ENCODE assay signal across 2 cellular contexts in genomic region chr19:33207903-33208302, GRCh38.
TF ChIP-seq lines count a peak whose summit lies in the region.

No MANE protein-coding gene starts in this region.

TF ChIP-seq in SK-N-SH, 30 proteins besides CTCF, POLR2A, EP300 and RAD21 (continued from another document):
- TF ChIP-seq, protein P1, sequence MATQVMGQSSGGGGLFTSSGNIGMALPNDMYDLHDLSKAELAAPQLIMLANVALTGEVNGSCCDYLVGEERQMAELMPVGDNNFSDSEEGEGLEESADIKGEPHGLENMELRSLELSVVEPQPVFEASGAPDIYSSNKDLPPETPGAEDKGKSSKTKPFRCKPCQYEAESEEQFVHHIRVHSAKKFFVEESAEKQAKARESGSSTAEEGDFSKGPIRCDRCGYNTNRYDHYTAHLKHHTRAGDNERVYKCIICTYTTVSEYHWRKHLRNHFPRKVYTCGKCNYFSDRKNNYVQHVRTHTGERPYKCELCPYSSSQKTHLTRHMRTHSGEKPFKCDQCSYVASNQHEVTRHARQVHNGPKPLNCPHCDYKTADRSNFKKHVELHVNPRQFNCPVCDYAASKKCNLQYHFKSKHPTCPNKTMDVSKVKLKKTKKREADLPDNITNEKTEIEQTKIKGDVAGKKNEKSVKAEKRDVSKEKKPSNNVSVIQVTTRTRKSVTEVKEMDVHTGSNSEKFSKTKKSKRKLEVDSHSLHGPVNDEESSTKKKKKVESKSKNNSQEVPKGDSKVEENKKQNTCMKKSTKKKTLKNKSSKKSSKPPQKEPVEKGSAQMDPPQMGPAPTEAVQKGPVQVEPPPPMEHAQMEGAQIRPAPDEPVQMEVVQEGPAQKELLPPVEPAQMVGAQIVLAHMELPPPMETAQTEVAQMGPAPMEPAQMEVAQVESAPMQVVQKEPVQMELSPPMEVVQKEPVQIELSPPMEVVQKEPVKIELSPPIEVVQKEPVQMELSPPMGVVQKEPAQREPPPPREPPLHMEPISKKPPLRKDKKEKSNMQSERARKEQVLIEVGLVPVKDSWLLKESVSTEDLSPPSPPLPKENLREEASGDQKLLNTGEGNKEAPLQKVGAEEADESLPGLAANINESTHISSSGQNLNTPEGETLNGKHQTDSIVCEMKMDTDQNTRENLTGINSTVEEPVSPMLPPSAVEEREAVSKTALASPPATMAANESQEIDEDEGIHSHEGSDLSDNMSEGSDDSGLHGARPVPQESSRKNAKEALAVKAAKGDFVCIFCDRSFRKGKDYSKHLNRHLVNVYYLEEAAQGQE (IDR thresholded peaks at IDR 0.05; ENCODE audit: low read depth, low read length): no peak
- TF ChIP-seq FOXJ3 (CRISPR knock-in tag; IDR thresholded peaks at IDR 0.05) (no peak), YY1 (IDR thresholded peaks at IDR 0.05; ENCODE audit: low read depth) (no peak), PBX3 (IDR thresholded peaks at IDR 0.05) (no peak), SMC3 (IDR thresholded peaks at IDR 0.05; ENCODE audit: low read depth, low read length) (no peak), ZBTB33 (IDR thresholded peaks at IDR 0.05; ENCODE audit: borderline replicate concordance, low read depth) (no peak), ELF1 (IDR thresholded peaks at IDR 0.05) (no peak), GABPA (IDR thresholded peaks at IDR 0.05; ENCODE audit: low read depth) (no peak), TAF1 (IDR thresholded peaks at IDR 0.05; ENCODE audit: borderline replicate concordance, low read depth, low read length) (no peak), RCOR1 (IDR thresholded peaks at IDR 0.05; ENCODE audit: low read length) (no peak), JUND (IDR thresholded peaks at IDR 0.05) (no peak), TCF12 (IDR thresholded peaks at IDR 0.05) (no peak), GATA2 (CRISPR knock-in tag; IDR thresholded peaks at IDR 0.05) (no peak), SIN3A (IDR thresholded peaks at IDR 0.05; ENCODE audit: borderline replicate concordance, low read depth, low read length) (no peak)
- TF ChIP-seq, protein P2, sequence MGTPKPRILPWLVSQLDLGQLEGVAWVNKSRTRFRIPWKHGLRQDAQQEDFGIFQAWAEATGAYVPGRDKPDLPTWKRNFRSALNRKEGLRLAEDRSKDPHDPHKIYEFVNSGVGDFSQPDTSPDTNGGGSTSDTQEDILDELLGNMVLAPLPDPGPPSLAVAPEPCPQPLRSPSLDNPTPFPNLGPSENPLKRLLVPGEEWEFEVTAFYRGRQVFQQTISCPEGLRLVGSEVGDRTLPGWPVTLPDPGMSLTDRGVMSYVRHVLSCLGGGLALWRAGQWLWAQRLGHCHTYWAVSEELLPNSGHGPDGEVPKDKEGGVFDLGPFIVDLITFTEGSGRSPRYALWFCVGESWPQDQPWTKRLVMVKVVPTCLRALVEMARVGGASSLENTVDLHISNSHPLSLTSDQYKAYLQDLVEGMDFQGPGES (IDR thresholded peaks at IDR 0.05; ENCODE audit: low read depth, low read length): no peak
- TF ChIP-seq, protein P3, sequence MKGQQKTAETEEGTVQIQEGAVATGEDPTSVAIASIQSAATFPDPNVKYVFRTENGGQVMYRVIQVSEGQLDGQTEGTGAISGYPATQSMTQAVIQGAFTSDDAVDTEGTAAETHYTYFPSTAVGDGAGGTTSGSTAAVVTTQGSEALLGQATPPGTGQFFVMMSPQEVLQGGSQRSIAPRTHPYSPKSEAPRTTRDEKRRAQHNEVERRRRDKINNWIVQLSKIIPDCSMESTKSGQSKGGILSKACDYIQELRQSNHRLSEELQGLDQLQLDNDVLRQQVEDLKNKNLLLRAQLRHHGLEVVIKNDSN (IDR thresholded peaks at IDR 0.05; ENCODE audit: borderline replicate concordance, low read depth): no peak

TF ChIP-seq in SK-N-SH treated with all-trans-retinoic acid at 6 μM for 48 hours, 23 proteins besides CTCF, POLR2A, EP300 and RAD21 (continued from another document):
- TF ChIP-seq TSHZ2 (CRISPR knock-in tag; IDR thresholded peaks at IDR 0.05) (no peak), ZNF8 (CRISPR knock-in tag; IDR thresholded peaks at IDR 0.05) (no peak)
